Comparison of ENCODE assay signal across 17 cellular contexts in the genomic region with DNA sequence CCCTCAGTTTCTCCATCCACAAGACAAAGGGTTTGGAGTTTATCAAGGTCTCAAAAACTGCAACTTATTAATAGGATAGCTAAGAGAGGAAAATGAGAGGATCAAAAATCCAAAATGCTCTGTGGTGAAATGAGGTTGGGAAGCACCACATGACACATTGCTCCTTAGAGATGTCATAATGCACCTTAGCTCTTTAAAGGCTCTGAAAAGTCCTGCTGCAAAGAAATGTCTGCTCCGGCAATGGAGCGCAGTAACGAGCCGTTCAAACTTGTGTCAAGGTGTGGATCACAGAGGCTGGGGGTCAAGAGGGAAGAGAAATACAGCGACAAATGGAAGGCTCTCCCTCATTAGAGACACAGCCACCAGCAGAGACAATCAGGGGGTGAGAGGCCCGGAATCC. TPM values are rescaled to one million over a fixed set of nuclear protein-coding genes. Genes with fewer than 3 reads are reported as not detected.
"Had no signal": no experiment of that assay in that cellular context is flagged by ENCODE, and none has a peak within 500 bp of the region (broad histone marks: within the 10 kb centered on the region; RNA-seq: fewer than 3 reads in every experiment).

No MANE protein-coding gene starts in this region.

- H3K27ac Mint-ChIP-seq: activated CD4-positive, alpha-beta memory T cell treated with anti-CD3 and anti-CD28 coated beads for 36 hours; activated naive CD4-positive, alpha-beta T cell treated with anti-CD3 and anti-CD28 coated beads for 36 hours; activated T-helper 2 cell treated with anti-CD3 and anti-CD28 coated beads, Interferon-gamma antibody, Interleukin-2, Interleukin-4, amounts not matched to agents 10 μg/mL and 5 μg/mL and 100 μg/mL, durations not matched to agents 14 hours and 24 hours and 36 hours; naive thymus-derived CD4-positive, alpha-beta T cell; T-helper 2 cell treated with Interferon-gamma antibody and Interleukin-4, amounts not matched to agents 5 μg/mL and 100 μg/mL, for 36 hours had no signal

- H3K9me3 Mint-ChIP-seq: activated CD4-positive, alpha-beta memory T cell treated with anti-CD3 and anti-CD28 coated beads for 36 hours; activated naive CD4-positive, alpha-beta T cell treated with anti-CD3 and anti-CD28 coated beads for 36 hours; activated T-helper 2 cell treated with anti-CD3 and anti-CD28 coated beads, Interferon-gamma antibody, Interleukin-2, Interleukin-4, amounts not matched to agents 10 μg/mL and 5 μg/mL and 100 μg/mL, durations not matched to agents 14 hours and 24 hours and 36 hours; naive thymus-derived CD4-positive, alpha-beta T cell; T-helper 2 cell treated with Interferon-gamma antibody and Interleukin-4, amounts not matched to agents 5 μg/mL and 100 μg/mL, for 36 hours had no signal

- H3K27ac ChIP-seq: brain microvascular endothelial cell, heart left ventricle, vagina had no signal

- H3K36me3 Mint-ChIP-seq: activated CD4-positive, alpha-beta memory T cell treated with anti-CD3 and anti-CD28 coated beads for 36 hours; naive thymus-derived CD4-positive, alpha-beta T cell had no signal

- FAIRE-seq: TTC549 had no signal

- DNase-seq: activated CD4-positive, alpha-beta memory T cell treated with anti-CD3 and anti-CD28 coated beads for 36 hours; activated CD4-positive, alpha-beta T cell treated with anti-CD3 and anti-CD28 coated beads for 4 hours; activated naive CD4-positive, alpha-beta T cell treated with anti-CD3 and anti-CD28 coated beads for 36 hours; brain microvascular endothelial cell; cortex of kidney; mesenchymal stem cell; naive thymus-derived CD4-positive, alpha-beta T cell; stimulated activated CD4-positive, alpha-beta T cell treated with anti-CD3 and anti-CD28 coated beads, Interleukin-1b, Interleukin-23, amount 100 ng/mL, for 48 hours; stimulated activated CD8-positive, alpha-beta memory T cell treated with anti-CD3 and anti-CD28 coated beads, Interleukin-4, amount 100 ng/mL, for 48 hours; stimulated activated naive CD4-positive, alpha-beta T cell had no signal

- H3K4me3 Mint-ChIP-seq: activated CD4-positive, alpha-beta memory T cell treated with anti-CD3 and anti-CD28 coated beads for 36 hours; activated naive CD4-positive, alpha-beta T cell treated with anti-CD3 and anti-CD28 coated beads for 36 hours; naive thymus-derived CD4-positive, alpha-beta T cell; T-helper 2 cell treated with Interferon-gamma antibody and Interleukin-4, amounts not matched to agents 5 μg/mL and 100 μg/mL, for 36 hours had no signal

- H3K27me3 ChIP-seq: gastroesophageal sphincter, heart left ventricle, tibial nerve, vagina had no signal

- ATAC-seq: naive thymus-derived CD4-positive, alpha-beta T cell had no signal

- H3K4me3 ChIP-seq: gastroesophageal sphincter, tibial nerve, vagina had no signal

- H3K36me3 ChIP-seq: brain microvascular endothelial cell, gastroesophageal sphincter, heart left ventricle, tibial nerve, vagina had no signal

- H3K9me3 ChIP-seq: gastroesophageal sphincter, heart left ventricle, tibial nerve, vagina had no signal

RNA-seq across cellular contexts. Expression of a gene that starts 53.1 kb away (rescaled TPM):
- total RNA-seq: activated CD4-positive, alpha-beta memory T cell treated with anti-CD3 and anti-CD28 coated beads for 36 hours; activated naive CD4-positive, alpha-beta T cell treated with anti-CD3 and anti-CD28 coated beads for 36 hours; activated T-helper 2 cell treated with anti-CD3 and anti-CD28 coated beads, Interferon-gamma antibody, Interleukin-2, Interleukin-4, amounts not matched to agents 10 μg/mL and 5 μg/mL and 100 μg/mL, durations not matched to agents 14 hours and 24 hours and 36 hours; naive thymus-derived CD4-positive, alpha-beta T cell had no signal
- polyA plus RNA-seq: naive thymus-derived CD4-positive, alpha-beta T cell had no signal
